In genomic region chr16:5042574-5043171, GRCh38 we compare ENCODE assay signal across 1 cellular context.
A peak's percentile ranks its signal among the peaks of the same experiment; 100 is the strongest.
TF ChIP-seq lines count a peak whose summit lies in the region.

No MANE protein-coding gene starts in this region.

TF ChIP-seq in HepG2, 621 proteins besides CTCF, POLR2A, EP300 and RAD21 (continued from another document):
- no peak for TF ChIP-seq E2F1 (CRISPR knock-in tag; IDR thresholded peaks at IDR 0.05)
- TF ChIP-seq MTERF4 (CRISPR knock-in tag; IDR thresholded peaks at IDR 0.05): no peak
- no peak for TF ChIP-seq JDP2 (CRISPR knock-in tag; IDR thresholded peaks at IDR 0.05; ENCODE audit: borderline replicate concordance)
- TF ChIP-seq ZNF264 (CRISPR knock-in tag; IDR thresholded peaks at IDR 0.05): no peak
- TF ChIP-seq MTF2 (CRISPR knock-in tag; IDR thresholded peaks at IDR 0.05; ENCODE audit: borderline replicate concordance): no peak; the same call in 1 of the 2 replicates
- no peak for TF ChIP-seq ELK4 (CRISPR knock-in tag; IDR thresholded peaks at IDR 0.05; ENCODE audit: borderline replicate concordance)
- no peak for TF ChIP-seq MATR3 (CRISPR knock-in tag; IDR thresholded peaks at IDR 0.05)
- TF ChIP-seq RELA (CRISPR knock-in tag; IDR thresholded peaks at IDR 0.05): no peak
- no peak for TF ChIP-seq HOXD1 (CRISPR knock-in tag; IDR thresholded peaks at IDR 0.05)
- no peak for TF ChIP-seq ZNF235 (CRISPR knock-in tag; IDR thresholded peaks at IDR 0.05; ENCODE audit: borderline replicate concordance)
- TF ChIP-seq CBFB (CRISPR knock-in tag; IDR thresholded peaks at IDR 0.05): no peak
- TF ChIP-seq MLLT10 (CRISPR knock-in tag; IDR thresholded peaks at IDR 0.05): no peak
- TF ChIP-seq SIX4 (CRISPR knock-in tag; IDR thresholded peaks at IDR 0.05): no peak
- no peak for TF ChIP-seq NR2C2 (CRISPR knock-in tag; IDR thresholded peaks at IDR 0.05; ENCODE audit: borderline replicate concordance)
- peak; percentile 65 for TF ChIP-seq SAP130 (CRISPR knock-in tag; IDR thresholded peaks at IDR 0.05; ENCODE audit: low read depth)
- TF ChIP-seq NFE2 (CRISPR knock-in tag; IDR thresholded peaks at IDR 0.05): no peak
- no peak for TF ChIP-seq TIGD3 (CRISPR knock-in tag; IDR thresholded peaks at IDR 0.05; ENCODE audit: borderline replicate concordance)
- no peak for TF ChIP-seq PRMT3 (CRISPR knock-in tag; IDR thresholded peaks at IDR 0.05; ENCODE audit: borderline replicate concordance, low read depth)
- TF ChIP-seq NPAS2 (CRISPR knock-in tag; IDR thresholded peaks at IDR 0.05; ENCODE audit: borderline replicate concordance): no peak
- no peak for TF ChIP-seq YEATS4 (CRISPR knock-in tag; IDR thresholded peaks at IDR 0.05; ENCODE audit: borderline replicate concordance)
- no peak for TF ChIP-seq PAF1 (CRISPR knock-in tag; IDR thresholded peaks at IDR 0.05)
